Comparison of ENCODE assay signal across 21 cellular contexts in genomic region chr1:216554934-216555333, GRCh38.
DNase-seq lines count a peak whose midpoint lies in the region; FAIRE-seq and TF ChIP-seq lines count a peak whose summit lies in the region.
"Had no signal": no experiment of that assay in that cellular context is flagged by ENCODE, and none has a peak within 500 bp of the region (broad histone marks: within the 10 kb centered on the region; RNA-seq: fewer than 3 reads in every experiment).

No MANE protein-coding gene starts in this region.

- no peaks in the 10 kb centered on the region for H3K36me3 ChIP-seq in hepatocyte (replicated peaks; ENCODE audit: insufficient read depth, low read depth)
- H3K36me3 ChIP-seq: BLaER1, Peyer's patch had no signal

- H3K9me2 ChIP-seq in hepatocyte (replicated peaks; ENCODE audit: insufficient read depth): no peaks in the 10 kb centered on the region

- no peak overlapping the region for H3K4me3 ChIP-seq in hepatocyte
- H3K4me3 ChIP-seq: A549, BLaER1, K562, Peyer's patch, SK-N-MC had no signal

- no peaks in the 10 kb centered on the region for H3K9me3 ChIP-seq in hepatocyte (ENCODE audit: low read depth)
- H3K9me3 ChIP-seq: A549, BLaER1, Peyer's patch had no signal

- peaks cover 9% of the 10 kb centered on the region for H3K4me1 Mint-ChIP-seq in nephron
- H3K4me1 Mint-ChIP-seq: CD4-positive, alpha-beta memory T cell had no signal

- H2AFZ ChIP-seq in hepatocyte: no peak overlapping the region

- no peak overlapping the region for H3K27ac ChIP-seq in hepatocyte
- H3K27ac ChIP-seq: A549, BLaER1, Peyer's patch, SK-N-MC had no signal

- no peaks in the 10 kb centered on the region for H3K79me2 ChIP-seq in hepatocyte

- H3K9me3 Mint-ChIP-seq in nephron: no peaks in the 10 kb centered on the region

- H3K4me2 ChIP-seq in hepatocyte: no peak overlapping the region
- H3K4me2 ChIP-seq: A549, BLaER1 had no signal

- DNase-seq in D721Med (ENCODE audit: insufficient read length, low spot score) (no peak), RCC 7860 (ENCODE audit: low spot score) (peak; percentile 44), hepatocyte (ENCODE audit: low spot score) (peak; percentile 7), 8988T (no peak), SIG-M5 (lab: John Stamatoyannopoulos, UW) (no peak)
- no peak for DNase-seq in stimulated activated CD4-positive, alpha-beta T cell treated with anti-CD3 and anti-CD28 coated beads, Interleukin-1b, Interleukin-23, amount 100 ng/mL, for 48 hours
- DNase-seq: CD4-positive, alpha-beta memory T cell; DMS79; GOT3; NCI-H1092 treated with DMSO at 0.1 percent for 48 hours; NCI-H146; NCI-H2029 treated with DMSO at 0.1 percent for 48 hours; NCI-H2171; NCI-H446; NCI-H526 treated with DMSO at 0.1 percent for 48 hours; Peyer's patch had no signal

- no peaks in the 10 kb centered on the region for H4K20me1 ChIP-seq in hepatocyte (ENCODE audit: insufficient read depth, poor library complexity, severe bottlenecking)
- H4K20me1 ChIP-seq: BLaER1 had no signal

- TF ChIP-seq CTCF in D721Med (IDR thresholded peaks at IDR 0.05; ENCODE audit: insufficient read depth, missing control alignments) (no peak), hepatocyte (IDR thresholded peaks at IDR 0.05; ENCODE audit: poor library complexity) (no peak), nephron (IDR thresholded peaks at IDR 0.05; ENCODE audit: unreplicated experiment in 3 of 3) (no peak)

- H3K27me3 ChIP-seq in hepatocyte: no peaks in the 10 kb centered on the region
- H3K27me3 ChIP-seq: BLaER1, Peyer's patch had no signal

- FAIRE-seq in D721Med (lab: Jason Lieb, UNC) (peak; percentile 94), RCC 7860 (lab: Jason Lieb, UNC) (peak; percentile 88)
- FAIRE-seq: A549, K562 had no signal

- H3K4me3 Mint-ChIP-seq in nephron: no peak overlapping the region
- H3K4me3 Mint-ChIP-seq: CD4-positive, alpha-beta memory T cell had no signal

- no peaks in the 10 kb centered on the region for H3K4me1 ChIP-seq in hepatocyte (ENCODE audit: insufficient read depth)
- H3K4me1 ChIP-seq: A549, BLaER1, Peyer's patch had no signal

- H3K27me3 Mint-ChIP-seq in nephron (ENCODE audit: low read depth): no peaks in the 10 kb centered on the region
- H3K27me3 Mint-ChIP-seq: CD4-positive, alpha-beta memory T cell had no signal

- peaks cover 3% of the 10 kb centered on the region for H3K36me3 Mint-ChIP-seq in nephron (ENCODE audit: low read depth)
- H3K36me3 Mint-ChIP-seq: CD4-positive, alpha-beta memory T cell had no signal

- peak overlapping the region in 2 of 3 experiments; percentile 5 to 52 for H3K27ac Mint-ChIP-seq in nephron
- H3K27ac Mint-ChIP-seq: CD4-positive, alpha-beta memory T cell had no signal

Comparison
In these comparisons a context has a peak if more than half of its experiments do, and no peak if none do; other contexts are left out.
1. DNase-seq: peak in RCC 7860 (single experiment) and hepatocyte (single experiment); none in D721Med (single experiment), stimulated activated CD4-positive, alpha-beta T cell treated with anti-CD3 and anti-CD28 coated beads, Interleukin-1b, Interleukin-23, amount 100 ng/mL, for 48 hours (single experiment), 8988T (single experiment) and SIG-M5 (single experiment).